In the genomic region with DNA sequence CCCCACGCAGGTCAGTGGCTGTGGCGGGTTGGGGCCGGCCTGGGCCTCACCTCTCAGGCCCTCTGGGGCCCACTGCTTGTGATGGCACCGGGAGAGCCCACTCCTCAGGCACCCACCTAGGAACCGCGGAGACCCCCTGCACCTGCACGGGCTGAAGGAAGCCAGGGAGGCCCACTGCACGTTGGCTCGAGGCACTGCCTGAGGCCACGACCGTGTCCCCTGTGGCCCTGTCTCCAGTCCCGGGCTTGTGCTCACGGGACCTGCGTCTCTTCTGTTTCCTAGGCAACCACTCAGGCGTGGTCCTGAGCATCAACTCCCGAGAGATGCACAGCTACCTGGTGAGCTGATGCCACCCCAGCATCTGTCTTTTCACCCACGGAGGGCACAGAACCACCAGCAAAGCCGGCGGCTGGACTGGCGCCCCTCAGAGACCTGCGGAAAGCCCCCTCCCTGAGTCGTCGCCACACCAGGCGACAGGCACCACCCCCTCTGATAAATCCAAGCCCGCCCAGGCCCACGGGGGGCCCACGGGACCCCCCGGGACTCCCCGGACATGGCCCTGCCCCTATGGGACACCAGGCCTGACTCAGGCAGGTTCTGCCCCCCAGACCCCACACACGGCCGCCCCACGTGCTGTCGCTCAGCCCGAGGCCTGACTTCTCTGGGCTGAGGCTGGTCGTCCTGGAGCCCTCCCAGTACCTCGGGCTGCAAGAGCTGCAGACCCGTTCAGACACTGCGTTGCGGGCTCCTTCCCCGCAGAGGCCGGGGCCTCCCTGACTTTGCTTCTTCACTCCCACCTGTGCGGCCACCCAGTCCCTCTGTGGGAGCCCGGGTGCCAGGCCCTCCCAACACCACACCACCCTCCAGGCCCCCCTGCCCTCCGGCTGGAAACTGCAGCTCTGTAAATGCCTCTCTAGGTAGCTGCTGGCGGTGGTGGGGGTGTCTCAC, we compare ENCODE assay signal across 1 cellular context.
A peak's percentile ranks its signal among the peaks of the same experiment; 100 is the strongest.
TF ChIP-seq lines count a peak whose summit lies in the region.

No MANE protein-coding gene starts in this region.

TF ChIP-seq in K562, 482 proteins besides CTCF, POLR2A, EP300 and RAD21 (continued from another document):
- TF ChIP-seq, protein P1, sequence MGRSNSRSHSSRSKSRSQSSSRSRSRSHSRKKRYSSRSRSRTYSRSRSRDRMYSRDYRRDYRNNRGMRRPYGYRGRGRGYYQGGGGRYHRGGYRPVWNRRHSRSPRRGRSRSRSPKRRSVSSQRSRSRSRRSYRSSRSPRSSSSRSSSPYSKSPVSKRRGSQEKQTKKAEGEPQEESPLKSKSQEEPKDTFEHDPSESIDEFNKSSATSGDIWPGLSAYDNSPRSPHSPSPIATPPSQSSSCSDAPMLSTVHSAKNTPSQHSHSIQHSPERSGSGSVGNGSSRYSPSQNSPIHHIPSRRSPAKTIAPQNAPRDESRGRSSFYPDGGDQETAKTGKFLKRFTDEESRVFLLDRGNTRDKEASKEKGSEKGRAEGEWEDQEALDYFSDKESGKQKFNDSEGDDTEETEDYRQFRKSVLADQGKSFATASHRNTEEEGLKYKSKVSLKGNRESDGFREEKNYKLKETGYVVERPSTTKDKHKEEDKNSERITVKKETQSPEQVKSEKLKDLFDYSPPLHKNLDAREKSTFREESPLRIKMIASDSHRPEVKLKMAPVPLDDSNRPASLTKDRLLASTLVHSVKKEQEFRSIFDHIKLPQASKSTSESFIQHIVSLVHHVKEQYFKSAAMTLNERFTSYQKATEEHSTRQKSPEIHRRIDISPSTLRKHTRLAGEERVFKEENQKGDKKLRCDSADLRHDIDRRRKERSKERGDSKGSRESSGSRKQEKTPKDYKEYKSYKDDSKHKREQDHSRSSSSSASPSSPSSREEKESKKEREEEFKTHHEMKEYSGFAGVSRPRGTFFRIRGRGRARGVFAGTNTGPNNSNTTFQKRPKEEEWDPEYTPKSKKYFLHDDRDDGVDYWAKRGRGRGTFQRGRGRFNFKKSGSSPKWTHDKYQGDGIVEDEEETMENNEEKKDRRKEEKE (IDR thresholded peaks at IDR 0.05; ENCODE audit: borderline replicate concordance in 1 of 2, control insufficient read depth in 1 of 2, low read depth in 2 of 2, low read length in 1 of 2), result no peak
- TF ChIP-seq FOXK1 (CRISPR knock-in tag; IDR thresholded peaks at IDR 0.05; ENCODE audit: borderline replicate concordance) (no peak), HIVEP1 (CRISPR knock-in tag; IDR thresholded peaks at IDR 0.05) (no peak), SREBF1 (IDR thresholded peaks at IDR 0.05; ENCODE audit: borderline replicate concordance, low read depth, low read length) (no peak), RFX1 (IDR thresholded peaks at IDR 0.05) (peak; percentile 38)
